Comparison of ENCODE assay signal across 19 cellular contexts in genomic region chr20:1855113-1855512, GRCh38.
"Had no signal": no experiment of that assay in that cellular context is flagged by ENCODE, and none has a peak within 500 bp of the region (broad histone marks: within the 10 kb centered on the region; RNA-seq: fewer than 3 reads in every experiment).

No MANE protein-coding gene starts in this region.

- H3K4me3 ChIP-seq: heart right ventricle, left lung, lung, suprapubic skin, thyroid gland had no signal

- H3K36me3 ChIP-seq: heart right ventricle, left lung, suprapubic skin, thyroid gland had no signal

- H3K4me3 Mint-ChIP-seq: naive B cell; nephron; stimulated activated effector memory CD8-positive, alpha-beta T cell treated with anti-CD3 and anti-CD28 coated beads, Interleukin-12 subunit alpha, Interleukin-12 subunit beta, amount 100 ng/mL, for 72 hours; type B pancreatic cell had no signal

- H3K27ac ChIP-seq: heart right ventricle, left lung, neutrophil, suprapubic skin, thyroid gland had no signal

- DNase-seq: effector memory CD4-positive, alpha-beta T cell; heart right ventricle; islet precursor cell; left lung; mesenchymal stem cell; midbrain; naive B cell; right cardiac atrium; stimulated activated CD4-positive, alpha-beta T cell treated with anti-CD3 and anti-CD28 coated beads, Interleukin-4, amount 100 ng/mL, for 1 hour; stimulated activated CD8-positive, alpha-beta memory T cell treated with anti-CD3 and anti-CD28 coated beads, Interleukin-4, amount 100 ng/mL, for 48 hours; stimulated activated naive CD8-positive, alpha-beta T cell treated with anti-CD3 and anti-CD28 coated beads, Interleukin-15, Interleukin-2, amounts not matched to agents 100 U/mL and 50 U/mL, for 24 hours; thyroid gland had no signal

- H3K9me3 ChIP-seq: heart right ventricle, left lung, neutrophil, suprapubic skin, thyroid gland had no signal

- H3K36me3 Mint-ChIP-seq: naive B cell; stimulated activated effector memory CD8-positive, alpha-beta T cell treated with anti-CD3 and anti-CD28 coated beads, Interleukin-12 subunit alpha, Interleukin-12 subunit beta, amount 100 ng/mL, for 72 hours; type B pancreatic cell had no signal

- H3K9me3 Mint-ChIP-seq: naive B cell; nephron; stimulated activated effector memory CD8-positive, alpha-beta T cell treated with anti-CD3 and anti-CD28 coated beads, Interleukin-12 subunit alpha, Interleukin-12 subunit beta, amount 100 ng/mL, for 72 hours; type B pancreatic cell had no signal

- H3K27ac Mint-ChIP-seq: nephron; stimulated activated effector memory CD8-positive, alpha-beta T cell treated with anti-CD3 and anti-CD28 coated beads, Interleukin-12 subunit alpha, Interleukin-12 subunit beta, amount 100 ng/mL, for 72 hours; type B pancreatic cell had no signal

- H3K4me1 ChIP-seq: suprapubic skin, thyroid gland had no signal

- H3K4me1 Mint-ChIP-seq: stimulated activated effector memory CD8-positive, alpha-beta T cell treated with anti-CD3 and anti-CD28 coated beads, Interleukin-12 subunit alpha, Interleukin-12 subunit beta, amount 100 ng/mL, for 72 hours had no signal

- H3K27me3 ChIP-seq: heart right ventricle, neutrophil, suprapubic skin, thyroid gland had no signal

- ATAC-seq: esophagus mucosa; heart right ventricle; left lung; right cardiac atrium; stimulated activated effector memory CD8-positive, alpha-beta T cell treated with anti-CD3 and anti-CD28 coated beads, Interleukin-12 subunit alpha, Interleukin-12 subunit beta, amount 100 ng/mL, for 72 hours; stimulated activated naive CD8-positive, alpha-beta T cell treated with anti-CD3 and anti-CD28 coated beads, Interleukin-15, Interleukin-2, amounts not matched to agents 100 U/mL and 50 U/mL, for 24 hours had no signal
